21 cellular contexts compared by ENCODE assay signal in the genomic region with DNA sequence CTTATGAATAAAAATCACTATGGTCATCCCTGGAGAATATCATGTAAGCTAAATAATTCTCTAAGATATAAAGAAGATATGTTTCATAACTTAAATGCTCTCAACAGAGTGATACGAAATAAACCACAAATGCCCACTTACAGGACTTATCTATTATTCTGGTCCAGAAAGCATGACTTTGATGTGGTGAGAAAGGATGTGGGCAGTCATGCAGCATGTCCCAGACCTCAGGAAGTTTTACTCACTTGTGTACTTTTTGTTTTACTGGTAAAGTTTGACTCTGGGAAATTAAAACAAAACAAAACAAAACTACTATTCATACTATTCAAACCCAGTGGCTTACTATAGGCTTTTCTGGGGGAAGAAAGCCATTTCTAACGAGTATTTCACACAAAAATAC.
DNase-seq lines count a peak whose midpoint lies in the region; ATAC-seq, FAIRE-seq and TF ChIP-seq lines count a peak whose summit lies in the region.
"Had no signal": no experiment of that assay in that cellular context is flagged by ENCODE, and none has a peak within 500 bp of the region (broad histone marks: within the 10 kb centered on the region; RNA-seq: fewer than 3 reads in every experiment).

No MANE protein-coding gene starts in this region.

- no peak overlapping the region for H2AFZ ChIP-seq in OCI-LY1 (ENCODE audit: low read length)
- H2AFZ ChIP-seq: parathyroid adenoma had no signal

- DNase-seq in foreskin melanocyte = peak; percentile 44
- DNase-seq in activated CD4-positive, alpha-beta T cell treated with anti-CD3 and anti-CD28 coated beads for 4 hours = no peak
- no peak for DNase-seq in GM03348 (ENCODE audit: low spot score)
- DNase-seq in RPMI8226 = no peak
- DNase-seq in pancreas = no peak
- DNase-seq: activated CD4-positive, alpha-beta T cell treated with anti-CD3 and anti-CD28 coated beads for 1 hour; activated CD8-positive, alpha-beta memory T cell treated with anti-CD3 and anti-CD28 coated beads, Interleukin-2, amount 50 U/mL, for 4 hours; activated naive CD4-positive, alpha-beta T cell treated with anti-CD3 and anti-CD28 coated beads, Interleukin-2, amount 10 ng/mL, durations not matched to agents 7 days and 5 days; COR-L47; effector memory CD4-positive, alpha-beta T cell; GF-D8; left ventricle myocardium inferior; upper lobe of left lung had no signal

- peak; percentile 80 for ATAC-seq in HG02852 (IDR thresholded peaks at IDR 0.05; ENCODE audit: unreplicated experiment)
- no peak for ATAC-seq in pancreas
- ATAC-seq: stimulated activated memory B cell treated with anti-CD40 and anti-IgM and Interleukin-4, amounts not matched to agents 10 μg/mL and 1 μg/mL and 100 μg/mL, for 72 hours had no signal

- 10 to 12% methylated on average over 2 of the region's 2 CpGs for WGBS in pancreas, 2 donors

- intact Hi-C loops in pancreas (cut with DNase I) = no loop called here

- no peaks in the 10 kb centered on the region for H3K36me3 ChIP-seq in BLaER1 treated with 17β-estradiol and CSF1 and Interleukin-3, amounts not matched to agents 10 nM and 100 nM
- H3K36me3 ChIP-seq in OCI-LY1 (ENCODE audit: insufficient read depth, low read length) = no peaks in the 10 kb centered on the region
- no peaks in the 10 kb centered on the region for H3K36me3 ChIP-seq in pancreas
- H3K36me3 ChIP-seq: cardiac muscle cell, left ventricle myocardium inferior, upper lobe of left lung had no signal

- H3K79me2 ChIP-seq in OCI-LY1 (ENCODE audit: insufficient read depth, low read length) = no peaks in the 10 kb centered on the region
- H3K79me2 ChIP-seq: parathyroid adenoma had no signal

- no peaks in the 10 kb centered on the region for H4K20me1 ChIP-seq in BLaER1 treated with 17β-estradiol and CSF1 and Interleukin-3, amounts not matched to agents 10 nM and 100 nM
- no peaks in the 10 kb centered on the region for H4K20me1 ChIP-seq in OCI-LY1 (ENCODE audit: insufficient read depth, low read length)

- H3K27ac ChIP-seq in BLaER1 treated with 17β-estradiol and CSF1 and Interleukin-3, amounts not matched to agents 10 nM and 100 nM = peak overlapping the region in 2 of 11 experiments; percentile 44 to 58; a peak in 4 of 22 replicates
- H3K27ac ChIP-seq in OCI-LY1 (ENCODE audit: low read depth, low read length, poor library complexity, severe bottlenecking) = peak overlapping the region; percentile 82
- H3K27ac ChIP-seq in pancreas = no peak overlapping the region
- H3K27ac ChIP-seq: cardiac muscle cell, left ventricle myocardium inferior, parathyroid adenoma, skin epidermis, upper lobe of left lung had no signal

- H3K9me2 ChIP-seq in OCI-LY1 (ENCODE audit: low read depth, low read length) = no peaks in the 10 kb centered on the region

- TF ChIP-seq CTCF in OCI-LY1 (IDR thresholded peaks at IDR 0.05; ENCODE audit: low read length) = no peak
- no peak for TF ChIP-seq CTCF in pancreas (IDR thresholded peaks at IDR 0.05)

- no peaks in the 10 kb centered on the region for H3F3A ChIP-seq in OCI-LY1 (ENCODE audit: insufficient read depth, low read length)

- no peaks in the 10 kb centered on the region for H3K27me3 ChIP-seq in BLaER1 treated with 17β-estradiol and CSF1 and Interleukin-3, amounts not matched to agents 10 nM and 100 nM
- H3K27me3 ChIP-seq in OCI-LY1 (ENCODE audit: insufficient read depth, low read length) = no peaks in the 10 kb centered on the region
- H3K27me3 ChIP-seq in pancreas = peaks cover 0 to 6% (median 0%) of the 10 kb centered on the region in 4 donors
- H3K27me3 ChIP-seq: cardiac muscle cell, upper lobe of left lung had no signal

- peaks cover 4 to 16% (median 13%) of the 10 kb centered on the region in 10 experiments; a peak in 14 of 20 replicates for H3K4me1 ChIP-seq in BLaER1 treated with 17β-estradiol and CSF1 and Interleukin-3, amounts not matched to agents 10 nM and 100 nM
- H3K4me1 ChIP-seq in OCI-LY1 (ENCODE audit: insufficient read depth, low read length, severe bottlenecking) (peaks cover 60% of the 10 kb centered on the region), pancreas (no peaks in the 10 kb centered on the region)
- H3K4me1 ChIP-seq: left ventricle myocardium inferior, parathyroid adenoma, upper lobe of left lung had no signal

- no peak for FAIRE-seq in pancreas (lab: Jason Lieb, UNC)
- FAIRE-seq: GM19239 had no signal

- 0 out of 22 replicates have a peak overlapping the region, but pooled peaks of 1 of the 11 experiments have one; percentile 22 for H3K9ac ChIP-seq in BLaER1 treated with 17β-estradiol and CSF1 and Interleukin-3, amounts not matched to agents 10 nM and 100 nM
- H3K9ac ChIP-seq in OCI-LY1 (ENCODE audit: low read length) = peak overlapping the region; percentile 42; the same call in 1 of the 2 replicates
- H3K9ac ChIP-seq: parathyroid adenoma had no signal

- no peak overlapping the region for H3K4me3 ChIP-seq in BLaER1 treated with 17β-estradiol and CSF1 and Interleukin-3, amounts not matched to agents 10 nM and 100 nM
- H3K4me3 ChIP-seq in OCI-LY1 (ENCODE audit: low read depth, low read length, poor library complexity, severe bottlenecking) = peak overlapping the region; percentile 23
- no peak overlapping the region for H3K4me3 ChIP-seq in pancreas
- H3K4me3 ChIP-seq: cardiac muscle cell, left ventricle myocardium inferior, skin epidermis, upper lobe of left lung had no signal

- no peaks in the 10 kb centered on the region for H3K9me3 ChIP-seq in BLaER1 treated with 17β-estradiol and CSF1 and Interleukin-3, amounts not matched to agents 10 nM and 100 nM (replicated peaks in 1 of 11)
- no peaks in the 10 kb centered on the region for H3K9me3 ChIP-seq in OCI-LY1 (ENCODE audit: low read length)
- H3K9me3 ChIP-seq in pancreas = no peaks in the 10 kb centered on the region
- H3K9me3 ChIP-seq: left ventricle myocardium inferior, upper lobe of left lung had no signal

- H3K4me2 ChIP-seq in BLaER1 treated with 17β-estradiol and CSF1 and Interleukin-3, amounts not matched to agents 10 nM and 100 nM = peak overlapping the region in 10 of 11 experiments; percentile 15 to 68 (median 50); a peak in 18 of 22 replicates
- H3K4me2 ChIP-seq in OCI-LY1 (ENCODE audit: low read length) = peak overlapping the region; percentile 51
